Comparison of ENCODE assay signal across 23 cellular contexts in genomic region chr7:8172372-8173354, GRCh38.
"Had no signal": no experiment of that assay in that cellular context is flagged by ENCODE, and none has a peak within 500 bp of the region (broad histone marks: within the 10 kb centered on the region; RNA-seq: fewer than 3 reads in every experiment).

No MANE protein-coding gene starts in this region.

- H3K27me3 ChIP-seq: body of pancreas, testis, upper lobe of left lung had no signal

- H3K4me1 ChIP-seq: testis had no signal

- H3K27ac ChIP-seq: body of pancreas, lower lobe of right lung, testis, upper lobe of left lung had no signal

- H3K4me3 ChIP-seq: body of pancreas, lower lobe of right lung, testis, upper lobe of left lung had no signal

- H3K27me3 Mint-ChIP-seq: activated CD4-positive, alpha-beta T cell treated with anti-CD3 and anti-CD28 coated beads for 36 hours; activated T-helper 17 cell treated with anti-CD3 and anti-CD28 coated beads, Interleukin-2, amount 50 U/mL, for 72 hours; effector memory CD8-positive, alpha-beta T cell; progenitor cell of endocrine pancreas; stimulated activated memory B cell treated with anti-CD40 and anti-IgM and Interleukin-4, amounts not matched to agents 10 μg/mL and 1 μg/mL and 100 μg/mL, for 72 hours had no signal

- H3K36me3 Mint-ChIP-seq: stimulated activated memory B cell treated with anti-CD40 and anti-IgM and Interleukin-4, amounts not matched to agents 10 μg/mL and 1 μg/mL and 100 μg/mL, for 72 hours; WTC11 had no signal

- FAIRE-seq: TTC549 had no signal

- H3K27ac Mint-ChIP-seq: activated CD4-positive, alpha-beta T cell treated with anti-CD3 and anti-CD28 coated beads for 36 hours; activated naive CD8-positive, alpha-beta T cell treated with anti-CD3 and anti-CD28 coated beads, Interleukin-2, amount 10 ng/mL, durations not matched to agents 7 days and 5 days; activated T-helper 17 cell treated with anti-CD3 and anti-CD28 coated beads, Interleukin-2, amount 50 U/mL, for 72 hours; effector memory CD8-positive, alpha-beta T cell; nephron progenitor cell; progenitor cell of endocrine pancreas; stimulated activated memory B cell treated with anti-CD40 and anti-IgM and Interleukin-4, amounts not matched to agents 10 μg/mL and 1 μg/mL and 100 μg/mL, for 72 hours; WTC11 had no signal

- H3K36me3 ChIP-seq: lower lobe of right lung, upper lobe of left lung had no signal

- ATAC-seq: activated CD4-positive, alpha-beta T cell treated with anti-CD3 and anti-CD28 coated beads for 36 hours; activated T-helper 17 cell treated with anti-CD3 and anti-CD28 coated beads, Interleukin-2, amount 50 U/mL, for 72 hours; body of pancreas; effector memory CD8-positive, alpha-beta T cell; left colon; lower lobe of right lung; right cardiac atrium; stimulated activated memory B cell treated with anti-CD40 and anti-IgM and Interleukin-4, amounts not matched to agents 10 μg/mL and 1 μg/mL and 100 μg/mL, for 72 hours; WTC11 had no signal

- H3K9me3 Mint-ChIP-seq: activated naive CD8-positive, alpha-beta T cell treated with anti-CD3 and anti-CD28 coated beads, Interleukin-2, amount 10 ng/mL, durations not matched to agents 7 days and 5 days; activated T-helper 17 cell treated with anti-CD3 and anti-CD28 coated beads, Interleukin-2, amount 50 U/mL, for 72 hours; effector memory CD8-positive, alpha-beta T cell; nephron progenitor cell; stimulated activated memory B cell treated with anti-CD40 and anti-IgM and Interleukin-4, amounts not matched to agents 10 μg/mL and 1 μg/mL and 100 μg/mL, for 72 hours; WTC11 had no signal

- H3K9me3 ChIP-seq: body of pancreas, lower lobe of right lung, testis, upper lobe of left lung had no signal

- H3K4me3 Mint-ChIP-seq: activated CD4-positive, alpha-beta T cell treated with anti-CD3 and anti-CD28 coated beads for 36 hours; activated naive CD8-positive, alpha-beta T cell treated with anti-CD3 and anti-CD28 coated beads, Interleukin-2, amount 10 ng/mL, durations not matched to agents 7 days and 5 days; activated T-helper 17 cell treated with anti-CD3 and anti-CD28 coated beads, Interleukin-2, amount 50 U/mL, for 72 hours; effector memory CD8-positive, alpha-beta T cell; nephron progenitor cell; stimulated activated memory B cell treated with anti-CD40 and anti-IgM and Interleukin-4, amounts not matched to agents 10 μg/mL and 1 μg/mL and 100 μg/mL, for 72 hours; WTC11 had no signal

- DNase-seq: activated CD4-positive, alpha-beta T cell treated with anti-CD3 and anti-CD28 coated beads for 36 hours; activated CD4-positive, alpha-beta T cell treated with anti-CD3 and anti-CD28 coated beads, Interleukin-2, amount 50 U/mL, for 48 hours; activated naive CD4-positive, alpha-beta T cell treated with Interleukin-2 at 50 U/mL for 16 hours; activated naive CD8-positive, alpha-beta T cell treated with anti-CD3 and anti-CD28 coated beads, Interleukin-2, amount 10 ng/mL, durations not matched to agents 7 days and 5 days; activated T-cell treated with anti-CD3 and anti-CD28 coated beads for 4 hours; body of pancreas; effector memory CD8-positive, alpha-beta T cell; hippocampal formation; islet precursor cell; left colon; lower lobe of right lung; nephron progenitor cell; occipital lobe; right cardiac atrium; stimulated activated CD4-positive, alpha-beta T cell treated with anti-CD3 and anti-CD28 coated beads, Interleukin-4, amount 100 ng/mL, for 4 hours; T-helper 2 cell; testis; upper lobe of left lung had no signal
